Comparison of ENCODE assay signal across 14 cellular contexts in the genomic region with DNA sequence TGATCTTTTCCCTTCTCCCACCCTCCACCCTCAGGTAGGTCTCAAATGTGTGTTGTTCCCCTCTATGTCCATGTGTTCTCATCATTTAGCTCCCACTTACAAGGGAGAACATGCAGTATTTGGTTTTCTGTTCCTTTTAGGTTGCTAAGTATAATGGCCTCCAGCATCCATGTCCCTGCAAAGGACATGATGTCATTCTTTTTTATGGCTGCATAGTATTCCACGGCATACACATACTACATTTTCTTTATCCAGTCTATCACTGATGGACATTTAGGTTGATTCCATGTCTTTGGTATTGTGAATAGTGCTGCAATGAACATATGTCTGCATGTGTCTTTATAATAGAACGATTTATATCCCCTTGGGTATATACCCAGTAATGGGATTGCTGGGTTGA. TPM values are rescaled to one million over a fixed set of nuclear protein-coding genes. Genes with fewer than 3 reads are reported as not detected.
"Had no signal": no experiment of that assay in that cellular context is flagged by ENCODE, and none has a peak within 500 bp of the region (broad histone marks: within the 10 kb centered on the region; RNA-seq: fewer than 3 reads in every experiment).

No MANE protein-coding gene starts in this region.

RNA-seq across cellular contexts. Expression of a gene that starts 10.7 kb away (rescaled TPM):
- total RNA-seq: ascending aorta had no signal
- polyA plus RNA-seq: aorta had no signal

RNA-seq across cellular contexts. Expression of a gene that starts 47.5 kb away (rescaled TPM):
- total RNA-seq: activated naive CD4-positive, alpha-beta T cell treated with anti-CD3 and anti-CD28 coated beads for 36 hours; activated naive CD4-positive, alpha-beta T cell treated with anti-CD3 and anti-CD28 coated beads, Interleukin-2, amount 50 U/mL, for 72 hours; activated naive CD8-positive, alpha-beta T cell treated with anti-CD3 and anti-CD28 coated beads for 36 hours; activated naive CD8-positive, alpha-beta T cell treated with anti-CD3 and anti-CD28 coated beads, Interleukin-2, amount 10 ng/mL, durations not matched to agents 7 days and 5 days; activated T-cell treated with anti-CD3 and anti-CD28 coated beads, Interleukin-2, amount 50 U/mL, for 4 hours; activated T-cell treated with anti-CD3 and anti-CD28 coated beads, Interleukin-2, amount 50 U/mL, for 72 hours; activated T-helper 1 cell treated with anti-CD3 and anti-CD28 coated beads, Interleukin-12 subunit alpha, Interleukin-12 subunit beta, Interleukin-2, Interleukin-4 antibody, amounts not matched to agents 30 ng/mL and 10 ng/mL and 1 ng/mL, durations not matched to agents 14 hours and 24 hours and 36 hours; activated T-helper 17 cell treated with anti-CD3 and anti-CD28 coated beads, Interleukin-2, amount 50 U/mL, for 72 hours; activated T-helper 2 cell treated with anti-CD3 and anti-CD28 coated beads, Interferon-gamma antibody, Interleukin-2, Interleukin-4, amounts not matched to agents 10 μg/mL and 5 μg/mL and 100 μg/mL, durations not matched to agents 14 hours and 24 hours and 36 hours; body of pancreas; bronchial epithelial cell; chondrocyte had no signal
- polyA plus RNA-seq: aorta had no signal
